Comparison of ENCODE assay signal across 8 cellular contexts in genomic region chr17:44348234-44348987, GRCh38. TPM values are rescaled to one million over a fixed set of nuclear protein-coding genes. Genes with fewer than 3 reads are reported as not detected.
DNase-seq lines count a peak whose midpoint lies in the region; ATAC-seq, FAIRE-seq and TF ChIP-seq lines count a peak whose summit lies in the region.

No MANE protein-coding gene starts in this region.

- H2BK5ac ChIP-seq in H1 (ENCODE audit: low read depth, low read length) = no peak overlapping the region; the same call in 1 of the 2 replicates

- peak; percentile 40 for ATAC-seq in GM21423 (IDR thresholded peaks at IDR 0.05; ENCODE audit: unreplicated experiment)

- no peak for TF ChIP-seq POLR2A in H1 (IDR thresholded peaks at IDR 0.05; ENCODE audit: control extremely low read depth in 1 of 2, low read depth in 2 of 2, low read length in 2 of 2)

- no peak overlapping the region for H2BK20ac ChIP-seq in H1 (ENCODE audit: low read length)

- no peak overlapping the region for H3K56ac ChIP-seq in H1 (replicated peaks; ENCODE audit: insufficient read length, low read depth, low read length)

- H3K18ac ChIP-seq in H1 (ENCODE audit: extremely low read depth, low read length) = no peak overlapping the region

- H3K4ac ChIP-seq in H1 (replicated peaks; ENCODE audit: insufficient read length, low read depth, low read length) = peak overlapping the region; percentile 5

- H3K4me3 ChIP-seq in Karpas-422 (ENCODE audit: low read length) = peak overlapping the region; percentile 2; the same call in 1 of the 2 replicates
- H3K4me3 ChIP-seq in H1 (ENCODE audit: extremely low read depth in 1 of 4, insufficient read depth in 2 of 4, low read depth in 3 of 4, low read length in 4 of 4) = no peak overlapping the region

- H3K36me3 ChIP-seq in Karpas-422 (ENCODE audit: insufficient read depth, low read length) (peaks cover 4% of the 10 kb centered on the region), H1 (ENCODE audit: control insufficient read depth in 2 of 4, insufficient read depth in 4 of 4, low read length in 3 of 4) (peaks cover 0 to 3% (median under 1%) of the 10 kb centered on the region in 4 experiments; a peak in 3 of 8 replicates)

- peaks cover 4% of the 10 kb centered on the region; the same call in 1 of the 2 replicates for H3K23me2 ChIP-seq in H1 (ENCODE audit: low read depth, low read length)

- no peak overlapping the region for H4K91ac ChIP-seq in H1 (replicated peaks; ENCODE audit: insufficient read length, low read length)

- H4K20me1 ChIP-seq in Karpas-422 (ENCODE audit: insufficient read depth, low read depth, low read length) = no peaks in the 10 kb centered on the region
- peaks cover 4 to 22% of the 10 kb centered on the region in 2 experiments for H4K20me1 ChIP-seq in H1 (replicated peaks in 1 of 2; ENCODE audit: control insufficient read depth in 1 of 2, insufficient read depth in 2 of 2, low read length in 2 of 2)

- H4K5ac ChIP-seq in H1 (ENCODE audit: insufficient read length, low read depth, low read length) = no peak overlapping the region

- H3K9me3 ChIP-seq in Karpas-422 (ENCODE audit: low read length) = no peaks in the 10 kb centered on the region
- H3K9me3 ChIP-seq in H1 (ENCODE audit: insufficient read depth in 2 of 2, low read depth in 1 of 2, low read length in 1 of 2) = no peaks in the 10 kb centered on the region

- TF ChIP-seq EP300 in H1 (IDR thresholded peaks at IDR 0.05; ENCODE audit: borderline replicate concordance in 1 of 2, low read depth in 2 of 2, low read length in 2 of 2) = no peak

- H3K9ac ChIP-seq in Karpas-422 (ENCODE audit: low read length) (peak overlapping the region; percentile 63), H1 (replicated peaks in 1 of 4; ENCODE audit: extremely low read depth in 1 of 4, low read depth in 3 of 4, low read length in 3 of 4) (no peak overlapping the region)

- H3K23ac ChIP-seq in H1 (ENCODE audit: insufficient read length) = no peak overlapping the region

- H3K4me1 ChIP-seq in Karpas-422 (ENCODE audit: low read length) (peaks cover 46% of the 10 kb centered on the region), H1 (replicated peaks in 1 of 4; ENCODE audit: control insufficient read depth in 3 of 4, insufficient read depth in 4 of 4, low read length in 3 of 4) (peaks cover 0 to 7% (median 5%) of the 10 kb centered on the region in 4 experiments; a peak in 4 of 7 replicates)

- H3K27me3 ChIP-seq in Karpas-422 (ENCODE audit: low read length) (no peaks in the 10 kb centered on the region), H1 (replicated peaks in 1 of 4; ENCODE audit: control insufficient read depth in 3 of 4, extremely low read depth in 1 of 4, insufficient read depth in 3 of 4, low read length in 3 of 4) (no peaks in the 10 kb centered on the region; a peak in 4 of 7 replicates)

- TF ChIP-seq RAD21 in H1 (IDR thresholded peaks at IDR 0.05 in 1 of 2, conservative IDR thresholded peaks at IDR 0.05 in 1 of 2; ENCODE audit: low read depth in 2 of 2, low read length in 2 of 2) = no peak

- no peaks in the 10 kb centered on the region for H3K9me2 ChIP-seq in Karpas-422 (replicated peaks; ENCODE audit: insufficient read depth, low read length)

- H2AFZ ChIP-seq in Karpas-422 (ENCODE audit: low read length) = 0 out of 2 replicates have a peak overlapping the region, but pooled peaks have one; percentile 5
- H2AFZ ChIP-seq in H1 (ENCODE audit: low read length) = no peak overlapping the region

- 0 out of 2 replicates have a peak overlapping the region, but pooled peaks have one; percentile 18 for H4K8ac ChIP-seq in H1 (ENCODE audit: extremely low read depth, insufficient read depth, low read length)

- DNase-seq in EH (ENCODE audit: low read depth) (peak; percentile 58), Karpas-422 (peak; percentile 93), H1 (ENCODE audit: low read depth in 1 of 2, low spot score in 2 of 2) (no peak), superior temporal gyrus (ENCODE audit: extremely low spot score) (peak; percentile 29), DMS79 (lab: John Stamatoyannopoulos, UW) (no peak)
- DNase-seq in activated naive CD4-positive, alpha-beta T cell treated with Interleukin-2 at 50 U/mL for 16 hours = no peak
- no peak for DNase-seq in central memory CD4-positive, alpha-beta T cell

- H2BK120ac ChIP-seq in H1 (replicated peaks; ENCODE audit: low read depth, low read length) = no peak overlapping the region

- peak overlapping the region; percentile 90 for H3K4me2 ChIP-seq in Karpas-422 (ENCODE audit: low read depth, low read length, poor library complexity, severe bottlenecking)
- no peak overlapping the region for H3K4me2 ChIP-seq in H1 (ENCODE audit: insufficient read depth in 1 of 2, low read depth in 2 of 2, low read length in 2 of 2)

- H2BK15ac ChIP-seq in H1 (ENCODE audit: low read length) = no peak overlapping the region

- no peaks in the 10 kb centered on the region for H3K79me1 ChIP-seq in H1 (ENCODE audit: low read depth, low read length)

- 0 out of 2 replicates have a peak overlapping the region, but pooled peaks have one; percentile 15 for H2AK5ac ChIP-seq in H1 (ENCODE audit: low read depth, low read length)

- H3K79me2 ChIP-seq in Karpas-422 (ENCODE audit: low read length) (peaks cover 8% of the 10 kb centered on the region), H1 (ENCODE audit: control insufficient read depth in 1 of 2, insufficient read depth in 2 of 2, low read length in 2 of 2) (peaks cover 0 to 3% of the 10 kb centered on the region in 2 experiments; a peak in 1 of 4 replicates)

- no peak overlapping the region for H3K14ac ChIP-seq in H1 (ENCODE audit: insufficient read length)

- CTCF ChIA-PET in H1 (lab: Charles Lee; ENCODE audit: partially characterized antibody) = interaction anchor here (0.6 to 5.6 kb wide), 7 partner anchors 15 to 847 kb away, joined by 3 to 62 read pairs (median 3); no protein-coding TSS in a partner anchor

- H2BK12ac ChIP-seq in H1 (ENCODE audit: low read depth, low read length) = no peak overlapping the region

- H3K27ac ChIP-seq in Karpas-422 (ENCODE audit: low read length) (peak overlapping the region; percentile 95), H1 (ENCODE audit: low read depth, low read length) (no peak overlapping the region)

- WGBS in H1 (ENCODE audit: extremely low coverage in 1 of 2, insufficient coverage in 1 of 2, insufficient read length in 1 of 2, insufficient replicate concordance in 2 of 2, low coverage in 1 of 2, low lambda C conversion rate in 2 of 2, missing lambda C conversion rate in 1 of 2), 2 experiments = 95% methylated on average over 9 of the region's 9 CpGs; no CpG with 5 or more reads in 1 of the 2 experiments

- TF ChIP-seq CTCF in H1 (IDR thresholded peaks at IDR 0.05; ENCODE audit: control extremely low read depth in 1 of 3, insufficient read depth in 1 of 3, low read depth in 1 of 3, low read length in 3 of 3) = no peak

- POLR2A ChIA-PET in H1 (lab: Charles Lee; ENCODE audit: partially characterized antibody) = interaction anchor here (0.8 kb wide), 1 partner anchor 23 kb away, joined by 3 read pairs; no protein-coding TSS in a partner anchor

- no peak for FAIRE-seq in H1 (lab: Jason Lieb, UNC)

RNA-seq across cellular contexts. Expression of gene GRN, which starts 3.3 kb away (rescaled TPM):
- 194 and 327 TPM in 2 replicates for total RNA-seq in Karpas-422 (2014; rRNA removed; shearing (Covaris generic); ENCODE audit: low replicate concordance)
- total RNA-seq in H1 (2021; fragmentation: NEBNext Ultra II Directional; extraction: Animal tissue kit (Norgen Biotek cat#: 25700)) = 108 and 117 TPM in 2 replicates
- polyA plus RNA-seq in H1 (2011; rRNA removed) = 387 and 526 TPM in 2 replicates
- polyA plus RNA-seq in H1 (2011; cell fraction: cytosol; rRNA removed) = 143 TPM
- polyA plus RNA-seq in H1 (2011; cell fraction: nucleus; rRNA removed) = 360 TPM
- polyA plus RNA-seq in H1 (2012, experiment 1 of 2) = 137 to 183 TPM (median 169 TPM) in 4 replicates
- polyA plus RNA-seq in H1 (2012, experiment 2 of 2) = 165 TPM
- polyA plus RNA-seq in H1 (2013, experiment 1 of 2) = 258 TPM
- 236 TPM for polyA plus RNA-seq in H1 (2013, experiment 2 of 2)
- polyA minus RNA-seq in H1 (2011; rRNA and poly(A)+ RNA removed) = 66.1 and 115 TPM in 2 replicates
- 135 TPM for polyA minus RNA-seq in H1 (2011; cell fraction: cytosol; rRNA and poly(A)+ RNA removed)
- 88.4 TPM for polyA minus RNA-seq in H1 (2011; cell fraction: nucleus; rRNA and poly(A)+ RNA removed)

RNA-seq across cellular contexts. Expression of gene FAM171A2, which starts 15.2 kb away (rescaled TPM):
- 0.40 and 1.2 TPM in 2 replicates for total RNA-seq in Karpas-422 (2014; rRNA removed; shearing (Covaris generic); ENCODE audit: low replicate concordance)
- total RNA-seq in H1 (2021; fragmentation: NEBNext Ultra II Directional; extraction: Animal tissue kit (Norgen Biotek cat#: 25700)) = 23.9 and 24.1 TPM in 2 replicates
- 21.9 and 31.8 TPM in 2 replicates for polyA plus RNA-seq in H1 (2011; rRNA removed)
- polyA plus RNA-seq in H1 (2011; cell fraction: cytosol; rRNA removed) = 21.7 TPM
- polyA plus RNA-seq in H1 (2011; cell fraction: nucleus; rRNA removed) = 37.0 TPM
- polyA plus RNA-seq in H1 (2012, experiment 1 of 2) = 10.4 to 25.0 TPM (median 21.9 TPM) in 4 replicates
- 11.7 TPM for polyA plus RNA-seq in H1 (2012, experiment 2 of 2)
- 15.4 TPM for polyA plus RNA-seq in H1 (2013, experiment 1 of 2)
- polyA plus RNA-seq in H1 (2013, experiment 2 of 2) = 15.9 TPM
- 14.7 and 17.9 TPM in 2 replicates for polyA minus RNA-seq in H1 (2011; rRNA and poly(A)+ RNA removed)
- polyA minus RNA-seq in H1 (2011; cell fraction: cytosol; rRNA and poly(A)+ RNA removed) = 22.5 TPM
- 24.7 TPM for polyA minus RNA-seq in H1 (2011; cell fraction: nucleus; rRNA and poly(A)+ RNA removed)

RNA-seq across cellular contexts. Expression of gene SLC25A39, which starts 23.8 kb away (rescaled TPM):
- total RNA-seq in Karpas-422 (2014; rRNA removed; shearing (Covaris generic); ENCODE audit: low replicate concordance) = 78.7 and 163 TPM in 2 replicates
- 189 and 200 TPM in 2 replicates for total RNA-seq in H1 (2021; fragmentation: NEBNext Ultra II Directional; extraction: Animal tissue kit (Norgen Biotek cat#: 25700))
- 291 and 408 TPM in 2 replicates for polyA plus RNA-seq in H1 (2011; rRNA removed)
- polyA plus RNA-seq in H1 (2011; cell fraction: cytosol; rRNA removed) = 282 TPM
- polyA plus RNA-seq in H1 (2011; cell fraction: nucleus; rRNA removed) = 575 TPM
- polyA plus RNA-seq in H1 (2012, experiment 1 of 2) = 156 to 250 TPM (median 229 TPM) in 4 replicates
- 230 TPM for polyA plus RNA-seq in H1 (2012, experiment 2 of 2)
- polyA plus RNA-seq in H1 (2013, experiment 1 of 2) = 181 TPM
- 173 TPM for polyA plus RNA-seq in H1 (2013, experiment 2 of 2)
- polyA minus RNA-seq in H1 (2011; rRNA and poly(A)+ RNA removed) = 74.8 and 88.3 TPM in 2 replicates
- 85.4 TPM for polyA minus RNA-seq in H1 (2011; cell fraction: cytosol; rRNA and poly(A)+ RNA removed)
- polyA minus RNA-seq in H1 (2011; cell fraction: nucleus; rRNA and poly(A)+ RNA removed) = 119 TPM

RNA-seq across cellular contexts. Expression of gene RUNDC3A, which starts 40.0 kb away (rescaled TPM):
- 1.5 and 2.3 TPM in 2 replicates for total RNA-seq in Karpas-422 (2014; rRNA removed; shearing (Covaris generic); ENCODE audit: low replicate concordance)
- total RNA-seq in H1 (2021; fragmentation: NEBNext Ultra II Directional; extraction: Animal tissue kit (Norgen Biotek cat#: 25700)) = 6.1 and 6.4 TPM in 2 replicates
- 13.8 and 15.6 TPM in 2 replicates for polyA plus RNA-seq in H1 (2011; rRNA removed)
- polyA plus RNA-seq in H1 (2011; cell fraction: cytosol; rRNA removed) = 11.9 TPM
- 23.7 TPM for polyA plus RNA-seq in H1 (2011; cell fraction: nucleus; rRNA removed)
- polyA plus RNA-seq in H1 (2012, experiment 1 of 2) = 4.5 to 8.2 TPM (median 6.2 TPM) in 4 replicates
- 5.1 TPM for polyA plus RNA-seq in H1 (2012, experiment 2 of 2)
- polyA plus RNA-seq in H1 (2013, experiment 1 of 2) = 4.7 TPM
- polyA plus RNA-seq in H1 (2013, experiment 2 of 2) = 4.5 TPM
- 3.8 and 4.3 TPM in 2 replicates for polyA minus RNA-seq in H1 (2011; rRNA and poly(A)+ RNA removed)
- 6.8 TPM for polyA minus RNA-seq in H1 (2011; cell fraction: cytosol; rRNA and poly(A)+ RNA removed)
- 3.4 TPM for polyA minus RNA-seq in H1 (2011; cell fraction: nucleus; rRNA and poly(A)+ RNA removed)

RNA-seq across cellular contexts. Expression of gene ITGA2B, which starts 41.0 kb away (rescaled TPM):
- 0.07 and 0.26 TPM in 2 replicates for total RNA-seq in Karpas-422 (2014; rRNA removed; shearing (Covaris generic); ENCODE audit: low replicate concordance)
- total RNA-seq in H1 (2021; fragmentation: NEBNext Ultra II Directional; extraction: Animal tissue kit (Norgen Biotek cat#: 25700)) = 11.3 and 12.3 TPM in 2 replicates
- polyA plus RNA-seq in H1 (2011; rRNA removed) = 6.9 and 12.4 TPM in 2 replicates
- polyA plus RNA-seq in H1 (2011; cell fraction: cytosol; rRNA removed) = 11.4 TPM
- polyA plus RNA-seq in H1 (2011; cell fraction: nucleus; rRNA removed) = 59.9 TPM
- polyA plus RNA-seq in H1 (2012, experiment 1 of 2) = 9.1 to 21.1 TPM (median 16.5 TPM) in 4 replicates
- polyA plus RNA-seq in H1 (2012, experiment 2 of 2) = 7.0 TPM
- 8.8 TPM for polyA plus RNA-seq in H1 (2013, experiment 1 of 2)
- polyA plus RNA-seq in H1 (2013, experiment 2 of 2) = 6.7 TPM
- polyA minus RNA-seq in H1 (2011; rRNA and poly(A)+ RNA removed) = 5.8 and 5.9 TPM in 2 replicates
- polyA minus RNA-seq in H1 (2011; cell fraction: cytosol; rRNA and poly(A)+ RNA removed) = 6.3 TPM
- 16.0 TPM for polyA minus RNA-seq in H1 (2011; cell fraction: nucleus; rRNA and poly(A)+ RNA removed)

Comparison
In these comparisons a context has a peak if more than half of its experiments do, and no peak if none do; other contexts are left out.
1. DNase-seq: peak in EH (single experiment), Karpas-422 (single experiment) and superior temporal gyrus (single experiment); none in H1 (0 of 2), activated naive CD4-positive, alpha-beta T cell treated with Interleukin-2 at 50 U/mL for 16 hours (single experiment), central memory CD4-positive, alpha-beta T cell (single experiment) and DMS79 (single experiment).
2. RNA of gene FAM171A2, which starts 15.2 kb away (total RNA-seq): 23.9 to 24.1 TPM in H1; 0.40 to 1.2 TPM in Karpas-422; every median in the first group is over 10 times any median in the second.